8 cellular contexts compared by ENCODE assay signal in the genomic region with DNA sequence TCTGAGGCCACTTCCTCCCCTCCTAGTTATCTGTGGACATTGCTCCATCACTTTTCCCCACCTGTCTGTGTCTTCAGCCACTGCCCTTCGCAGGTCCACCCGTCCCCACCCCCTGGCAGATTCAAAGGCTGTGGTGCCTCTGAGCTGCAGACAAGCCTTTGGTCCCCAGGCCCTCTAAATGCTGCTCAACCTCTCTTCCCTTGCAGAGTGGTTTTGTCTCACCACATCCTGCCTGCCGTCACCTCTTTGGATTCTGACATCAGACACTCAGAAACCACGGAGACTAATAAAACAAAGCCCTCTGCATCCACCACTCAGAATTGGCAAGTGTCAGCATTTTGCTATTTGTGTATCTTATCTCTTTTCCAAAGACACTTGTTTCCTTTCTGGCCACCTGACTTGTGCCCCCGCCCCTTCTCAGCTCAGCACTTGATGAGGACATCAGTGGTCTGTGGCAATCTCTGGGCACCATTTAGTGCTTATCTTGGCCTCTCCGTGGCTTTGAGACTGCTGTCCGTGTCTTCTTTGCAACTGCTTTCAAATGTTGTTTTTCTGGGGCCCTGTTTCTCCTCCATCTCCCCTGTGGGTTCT. TPM values are rescaled to one million over a fixed set of nuclear protein-coding genes. Genes with fewer than 3 reads are reported as not detected.
DNase-seq lines count a peak whose midpoint lies in the region; ATAC-seq and TF ChIP-seq lines count a peak whose summit lies in the region.

No MANE protein-coding gene starts in this region.

- no peaks in the 10 kb centered on the region for H3K9me3 ChIP-seq in mucosa of rectum (ENCODE audit: control insufficient read depth in 2 of 2, low read length in 2 of 2)

- in situ Hi-C loops in ACHN (cut with HindIII; ENCODE audit: low pct_ligation_motif_present, low pct_unique_long_range_greater_than_20kb, low sequenced_read_pairs): no loop called here

- H3K36me3 ChIP-seq in mucosa of rectum (ENCODE audit: control insufficient read depth in 2 of 2, insufficient read depth in 2 of 2, low read length in 2 of 2): no peaks in the 10 kb centered on the region

- H3K27me3 ChIP-seq in mucosa of rectum (ENCODE audit: control insufficient read depth in 2 of 2, insufficient read depth in 2 of 2, low read length in 2 of 2): peaks cover 4 to 7% of the 10 kb centered on the region in 2 donors

- intact Hi-C loops in posterior cingulate gyrus (cut with DNase I): no loop called here

- peaks cover 22% of the 10 kb centered on the region for H3K4me1 Mint-ChIP-seq in activated naive CD4-positive, alpha-beta T cell treated with anti-CD3 and anti-CD28 coated beads, Interleukin-2, amount 50 U/mL, for 24 hours

- peaks cover 12% of the 10 kb centered on the region for H3K9me3 Mint-ChIP-seq in activated naive CD4-positive, alpha-beta T cell treated with anti-CD3 and anti-CD28 coated beads, Interleukin-2, amount 50 U/mL, for 24 hours

- H3K36me3 Mint-ChIP-seq in activated naive CD4-positive, alpha-beta T cell treated with anti-CD3 and anti-CD28 coated beads, Interleukin-2, amount 50 U/mL, for 24 hours: no peaks in the 10 kb centered on the region

- H3K9ac ChIP-seq in mucosa of rectum (ENCODE audit: low read depth in 1 of 2, low read length in 2 of 2): no peak overlapping the region

- DNase-seq in ACHN: peak; percentile 97
- DNase-seq in posterior cingulate gyrus: no peak
- DNase-seq in ureter (ENCODE audit: low spot score): no peak

- H3K27me3 Mint-ChIP-seq in activated naive CD4-positive, alpha-beta T cell treated with anti-CD3 and anti-CD28 coated beads, Interleukin-2, amount 50 U/mL, for 24 hours: peaks cover 24% of the 10 kb centered on the region

- peak overlapping the region in 1 of 2 donors; percentile 7 for H3K4me3 ChIP-seq in mucosa of rectum (ENCODE audit: low read length in 2 of 2)

- H3K4me3 Mint-ChIP-seq in activated naive CD4-positive, alpha-beta T cell treated with anti-CD3 and anti-CD28 coated beads, Interleukin-2, amount 50 U/mL, for 24 hours: peak overlapping the region; percentile 40

- peak overlapping the region; percentile 41 for H3K27ac Mint-ChIP-seq in activated naive CD4-positive, alpha-beta T cell treated with anti-CD3 and anti-CD28 coated beads, Interleukin-2, amount 50 U/mL, for 24 hours

- H3K4me1 ChIP-seq in mucosa of rectum (ENCODE audit: control insufficient read depth in 2 of 2, insufficient read depth in 2 of 2, low read length in 2 of 2): peaks cover 5 to 6% of the 10 kb centered on the region in 2 donors

- peak overlapping the region; percentile 43 to 51 for H3K27ac ChIP-seq in mucosa of rectum (ENCODE audit: low read depth in 2 of 2, low read length in 2 of 2)

- ATAC-seq in GM18907 (IDR thresholded peaks at IDR 0.05; ENCODE audit: unreplicated experiment): peak; percentile 97
- peak; percentile 94 for ATAC-seq in HG03196 (IDR thresholded peaks at IDR 0.05; ENCODE audit: unreplicated experiment)
- peak; percentile 77 for ATAC-seq in SK-N-SH treated with all-trans-retinoic acid at 6 μM for 48 hours

TF ChIP-seq in SK-N-SH treated with all-trans-retinoic acid at 6 μM for 48 hours, 23 proteins besides CTCF, POLR2A, EP300 and RAD21:
- TF ChIP-seq RARB (CRISPR knock-in tag; IDR thresholded peaks at IDR 0.05) (no peak), ZFP30 (CRISPR knock-in tag; IDR thresholded peaks at IDR 0.05) (no peak), ESRRG (CRISPR knock-in tag; IDR thresholded peaks at IDR 0.05) (no peak), ZC3H10 (CRISPR knock-in tag; IDR thresholded peaks at IDR 0.05) (no peak), ZNF8 (CRISPR knock-in tag; IDR thresholded peaks at IDR 0.05) (no peak), CSDC2 (CRISPR knock-in tag; IDR thresholded peaks at IDR 0.05) (no peak), ZNF70 (CRISPR knock-in tag; IDR thresholded peaks at IDR 0.05) (no peak), ISL1 (CRISPR knock-in tag; IDR thresholded peaks at IDR 0.05) (no peak), ZFP3 (CRISPR knock-in tag; IDR thresholded peaks at IDR 0.05) (no peak), TCF4 (CRISPR knock-in tag; IDR thresholded peaks at IDR 0.05; ENCODE audit: borderline replicate concordance) (no peak), OSR1 (CRISPR knock-in tag; IDR thresholded peaks at IDR 0.05) (no peak), PPARA (CRISPR knock-in tag; IDR thresholded peaks at IDR 0.05; ENCODE audit: borderline replicate concordance) (no peak), GLIS3 (CRISPR knock-in tag; IDR thresholded peaks at IDR 0.05) (no peak), ARNTL (CRISPR knock-in tag; IDR thresholded peaks at IDR 0.05; ENCODE audit: borderline replicate concordance, low read depth) (no peak), SNAI2 (CRISPR knock-in tag; IDR thresholded peaks at IDR 0.05) (no peak), ZNF565 (CRISPR knock-in tag; conservative IDR thresholded peaks at IDR 0.05; ENCODE audit: low read depth) (no peak)
- TF ChIP-seq, protein P1, sequence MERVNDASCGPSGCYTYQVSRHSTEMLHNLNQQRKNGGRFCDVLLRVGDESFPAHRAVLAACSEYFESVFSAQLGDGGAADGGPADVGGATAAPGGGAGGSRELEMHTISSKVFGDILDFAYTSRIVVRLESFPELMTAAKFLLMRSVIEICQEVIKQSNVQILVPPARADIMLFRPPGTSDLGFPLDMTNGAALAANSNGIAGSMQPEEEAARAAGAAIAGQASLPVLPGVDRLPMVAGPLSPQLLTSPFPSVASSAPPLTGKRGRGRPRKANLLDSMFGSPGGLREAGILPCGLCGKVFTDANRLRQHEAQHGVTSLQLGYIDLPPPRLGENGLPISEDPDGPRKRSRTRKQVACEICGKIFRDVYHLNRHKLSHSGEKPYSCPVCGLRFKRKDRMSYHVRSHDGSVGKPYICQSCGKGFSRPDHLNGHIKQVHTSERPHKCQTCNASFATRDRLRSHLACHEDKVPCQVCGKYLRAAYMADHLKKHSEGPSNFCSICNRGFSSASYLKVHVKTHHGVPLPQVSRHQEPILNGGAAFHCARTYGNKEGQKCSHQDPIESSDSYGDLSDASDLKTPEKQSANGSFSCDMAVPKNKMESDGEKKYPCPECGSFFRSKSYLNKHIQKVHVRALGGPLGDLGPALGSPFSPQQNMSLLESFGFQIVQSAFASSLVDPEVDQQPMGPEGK (CRISPR knock-in tag; IDR thresholded peaks at IDR 0.05; ENCODE audit: borderline replicate concordance): no peak
- TF ChIP-seq, protein P2, sequence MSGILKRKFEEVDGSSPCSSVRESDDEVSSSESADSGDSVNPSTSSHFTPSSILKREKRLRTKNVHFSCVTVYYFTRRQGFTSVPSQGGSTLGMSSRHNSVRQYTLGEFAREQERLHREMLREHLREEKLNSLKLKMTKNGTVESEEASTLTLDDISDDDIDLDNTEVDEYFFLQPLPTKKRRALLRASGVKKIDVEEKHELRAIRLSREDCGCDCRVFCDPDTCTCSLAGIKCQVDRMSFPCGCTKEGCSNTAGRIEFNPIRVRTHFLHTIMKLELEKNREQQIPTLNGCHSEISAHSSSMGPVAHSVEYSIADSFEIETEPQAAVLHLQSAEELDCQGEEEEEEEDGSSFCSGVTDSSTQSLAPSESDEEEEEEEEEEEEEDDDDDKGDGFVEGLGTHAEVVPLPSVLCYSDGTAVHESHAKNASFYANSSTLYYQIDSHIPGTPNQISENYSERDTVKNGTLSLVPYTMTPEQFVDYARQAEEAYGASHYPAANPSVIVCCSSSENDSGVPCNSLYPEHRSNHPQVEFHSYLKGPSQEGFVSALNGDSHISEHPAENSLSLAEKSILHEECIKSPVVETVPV (CRISPR knock-in tag; IDR thresholded peaks at IDR 0.05): no peak
- TF ChIP-seq, protein P3, sequence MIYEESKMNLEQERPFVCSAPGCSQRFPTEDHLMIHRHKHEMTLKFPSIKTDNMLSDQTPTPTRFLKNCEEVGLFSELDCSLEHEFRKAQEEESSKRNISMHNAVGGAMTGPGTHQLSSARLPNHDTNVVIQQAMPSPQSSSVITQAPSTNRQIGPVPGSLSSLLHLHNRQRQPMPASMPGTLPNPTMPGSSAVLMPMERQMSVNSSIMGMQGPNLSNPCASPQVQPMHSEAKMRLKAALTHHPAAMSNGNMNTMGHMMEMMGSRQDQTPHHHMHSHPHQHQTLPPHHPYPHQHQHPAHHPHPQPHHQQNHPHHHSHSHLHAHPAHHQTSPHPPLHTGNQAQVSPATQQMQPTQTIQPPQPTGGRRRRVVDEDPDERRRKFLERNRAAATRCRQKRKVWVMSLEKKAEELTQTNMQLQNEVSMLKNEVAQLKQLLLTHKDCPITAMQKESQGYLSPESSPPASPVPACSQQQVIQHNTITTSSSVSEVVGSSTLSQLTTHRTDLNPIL (CRISPR knock-in tag; IDR thresholded peaks at IDR 0.05; ENCODE audit: low read depth): no peak

RNA-seq across cellular contexts. Expression of gene CNIH3, which starts 7.7 kb away (rescaled TPM):
- 5.3 TPM for total RNA-seq in ureter
